18 cellular contexts compared by ENCODE assay signal in genomic region chr9:82601272-82601835, GRCh38.
DNase-seq lines count a peak whose midpoint lies in the region; ATAC-seq and TF ChIP-seq lines count a peak whose summit lies in the region.
"Had no signal": no experiment of that assay in that cellular context is flagged by ENCODE, and none has a peak within 500 bp of the region (broad histone marks: within the 10 kb centered on the region; RNA-seq: fewer than 3 reads in every experiment).

No MANE protein-coding gene starts in this region.

- no peak for TF ChIP-seq CTCF in smooth muscle cell (IDR thresholded peaks at IDR 0.05; ENCODE audit: borderline replicate concordance, insufficient read depth, poor library complexity, severe bottlenecking)
- TF ChIP-seq CTCF in MM.1S (IDR thresholded peaks at IDR 0.05; ENCODE audit: low read length) = no peak

- WGBS in smooth muscle cell (ENCODE audit: low lambda C conversion rate) = 9% methylated on average over 3 of the region's 3 CpGs

- intact Hi-C loops in left ventricle myocardium superior (cut with micrococcal nuclease) = loop anchor here (10.0 kb wide), 1 partner anchor 117 kb away; no protein-coding TSS in a partner anchor

- H3K9me3 ChIP-seq in smooth muscle cell (replicated peaks; ENCODE audit: low read depth) (no peaks in the 10 kb centered on the region), MM.1S (replicated peaks; ENCODE audit: insufficient read depth, low read length) (no peaks in the 10 kb centered on the region)
- H3K9me3 ChIP-seq: A549, gastrocnemius medialis had no signal

- peaks cover 6% of the 10 kb centered on the region for H3F3A ChIP-seq in smooth muscle cell (ENCODE audit: low read depth)
- no peaks in the 10 kb centered on the region for H3F3A ChIP-seq in MM.1S (ENCODE audit: insufficient read depth, low read length)

- H3K4me3 ChIP-seq in smooth muscle cell (no peak overlapping the region), MM.1S (ENCODE audit: low read length) (no peak overlapping the region)
- H3K4me3 ChIP-seq: A549, gastrocnemius medialis had no signal

- H3K9ac ChIP-seq in smooth muscle cell (ENCODE audit: low read depth) (no peak overlapping the region), MM.1S (ENCODE audit: low read length) (no peak overlapping the region)
- H3K9ac ChIP-seq: KMS-11 had no signal

- no peak for TF ChIP-seq POLR2A in erythroblast (IDR thresholded peaks at IDR 0.05; ENCODE audit: low read length)

- ATAC-seq in SK-N-SH treated with all-trans-retinoic acid at 6 μM for 48 hours = peak; percentile 93
- peak; percentile 71 for ATAC-seq in left ventricle myocardium superior
- ATAC-seq: A549, gastrocnemius medialis, Panc1 had no signal

- H3K27ac ChIP-seq in smooth muscle cell (ENCODE audit: low read depth) (peak overlapping the region; percentile 25), MM.1S (ENCODE audit: low read length) (no peak overlapping the region)
- H3K27ac ChIP-seq: A549, gastrocnemius medialis, KMS-11 had no signal

- H3K79me2 ChIP-seq in smooth muscle cell (ENCODE audit: low read depth) = no peaks in the 10 kb centered on the region
- H3K79me2 ChIP-seq in MM.1S (ENCODE audit: low read length) = no peaks in the 10 kb centered on the region

- H4K20me1 ChIP-seq in smooth muscle cell (ENCODE audit: low read depth) (no peaks in the 10 kb centered on the region), MM.1S (ENCODE audit: insufficient read depth, low read length) (no peaks in the 10 kb centered on the region)

- H3K4me2 ChIP-seq in smooth muscle cell (peak overlapping the region; percentile 74), MM.1S (ENCODE audit: low read depth, low read length) (no peak overlapping the region)
- H3K4me2 ChIP-seq: A549, KMS-11 had no signal

- H3K4me1 ChIP-seq in smooth muscle cell (ENCODE audit: low read depth) (peaks cover 12% of the 10 kb centered on the region), MM.1S (ENCODE audit: low read length) (no peaks in the 10 kb centered on the region)

- H3K9me2 ChIP-seq in MM.1S (replicated peaks; ENCODE audit: insufficient read depth, low read length) = no peaks in the 10 kb centered on the region; the same call in 1 of the 2 replicates

- H3K36me3 ChIP-seq in smooth muscle cell (ENCODE audit: low read depth) = no peaks in the 10 kb centered on the region
- no peaks in the 10 kb centered on the region; the same call in 1 of the 2 replicates for H3K36me3 ChIP-seq in MM.1S (replicated peaks; ENCODE audit: insufficient read depth, low read length)
- H3K36me3 ChIP-seq: gastrocnemius medialis had no signal

- H3K27me3 ChIP-seq in smooth muscle cell (ENCODE audit: low read depth) (no peaks in the 10 kb centered on the region), MM.1S (replicated peaks; ENCODE audit: insufficient read depth, low read length) (no peaks in the 10 kb centered on the region)
- H3K27me3 ChIP-seq: gastrocnemius medialis had no signal

- no peak overlapping the region for H2AFZ ChIP-seq in smooth muscle cell (ENCODE audit: low read depth)
- no peak overlapping the region for H2AFZ ChIP-seq in MM.1S (ENCODE audit: low read length)

- DNase-seq in NCI-H2171 treated with DMSO at 0.1 percent for 48 hours (lab: John Stamatoyannopoulos, UW) = peak; percentile 7
- DNase-seq in NCI-H2171 (lab: John Stamatoyannopoulos, UW) = no peak
- DNase-seq in left ventricle myocardium superior = no peak
- no peak for DNase-seq in smooth muscle cell (lab: John Stamatoyannopoulos, UW; ENCODE audit: unreplicated experiment)
- DNase-seq in erythroblast (lab: John Stamatoyannopoulos, UW) = no peak
- DNase-seq in stimulated activated CD4-positive, alpha-beta T cell treated with anti-CD3 and anti-CD28 coated beads, Interleukin-2, amount 100 ng/mL, for 24 hours = no peak
- no peak for DNase-seq in MM.1S
- DNase-seq: activated effector memory CD4-positive, alpha-beta T cell treated with Interleukin-2 at 50 U/mL for 16 hours; effector memory CD4-positive, alpha-beta T cell; gastrocnemius medialis; NCI-H1417 treated with DMSO at 0.1 percent for 48 hours; NCI-H524 treated with DMSO at 0.1 percent for 48 hours; posterior cingulate gyrus; SW 1271 had no signal

TF ChIP-seq in SK-N-SH treated with all-trans-retinoic acid at 6 μM for 48 hours, 23 proteins besides CTCF, POLR2A, EP300 and RAD21 (continues in another document):
- TF ChIP-seq ZFP30 (CRISPR knock-in tag; IDR thresholded peaks at IDR 0.05) (no peak), ISL1 (CRISPR knock-in tag; IDR thresholded peaks at IDR 0.05) (peak; percentile 85), ESRRG (CRISPR knock-in tag; IDR thresholded peaks at IDR 0.05) (no peak), SNAI2 (CRISPR knock-in tag; IDR thresholded peaks at IDR 0.05) (no peak), RARB (CRISPR knock-in tag; IDR thresholded peaks at IDR 0.05) (no peak), TOX (CRISPR knock-in tag; IDR thresholded peaks at IDR 0.05; ENCODE audit: borderline replicate concordance) (no peak), TCF4 (CRISPR knock-in tag; IDR thresholded peaks at IDR 0.05; ENCODE audit: borderline replicate concordance) (peak; percentile 98), ZC3H10 (CRISPR knock-in tag; IDR thresholded peaks at IDR 0.05) (0 out of 2 replicates have a peak, but pooled peaks have one; percentile 25), ARNTL (CRISPR knock-in tag; IDR thresholded peaks at IDR 0.05; ENCODE audit: borderline replicate concordance, low read depth) (no peak), PATZ1 (CRISPR knock-in tag; IDR thresholded peaks at IDR 0.05; ENCODE audit: borderline replicate concordance) (no peak), BACH2 (CRISPR knock-in tag; IDR thresholded peaks at IDR 0.05; ENCODE audit: borderline replicate concordance) (peak; percentile 8; the same call in 1 of the 2 replicates), ZNF8 (CRISPR knock-in tag; IDR thresholded peaks at IDR 0.05) (no peak), OSR1 (CRISPR knock-in tag; IDR thresholded peaks at IDR 0.05) (no peak), CSDC2 (CRISPR knock-in tag; IDR thresholded peaks at IDR 0.05) (no peak), POU6F1 (CRISPR knock-in tag; IDR thresholded peaks at IDR 0.05; ENCODE audit: borderline replicate concordance, low read depth) (0 out of 2 replicates have a peak, but pooled peaks have one; percentile 32), ZNF70 (CRISPR knock-in tag; IDR thresholded peaks at IDR 0.05) (0 out of 2 replicates have a peak, but pooled peaks have one; percentile 25), CREB5 (CRISPR knock-in tag; IDR thresholded peaks at IDR 0.05; ENCODE audit: low read depth) (0 out of 2 replicates have a peak, but pooled peaks have one; percentile 34), PPARA (CRISPR knock-in tag; IDR thresholded peaks at IDR 0.05; ENCODE audit: borderline replicate concordance) (no peak), ZFP3 (CRISPR knock-in tag; IDR thresholded peaks at IDR 0.05) (no peak), ZNF565 (CRISPR knock-in tag; conservative IDR thresholded peaks at IDR 0.05; ENCODE audit: low read depth) (no peak)
